ENCODE assay signal across 2 cellular contexts in genomic region chr3:86974177-86974576, GRCh38. TPM values are rescaled to one million over a fixed set of nuclear protein-coding genes. Genes with fewer than 3 reads are reported as not detected.
"Had no signal": no experiment of that assay in that cellular context is flagged by ENCODE, and none has a peak within 500 bp of the region (broad histone marks: within the 10 kb centered on the region; RNA-seq: fewer than 3 reads in every experiment).

No MANE protein-coding gene starts in this region.

RNA-seq across cellular contexts. Expression of gene VGLL3, which starts 16.8 kb away (rescaled TPM):
- total RNA-seq: dermis microvascular lymphatic vessel endothelial cell; natural killer cell treated with Interleukin-12 subunit alpha and Interleukin-12 subunit beta and Interleukin-15 and Interleukin-18, amount 100 ng/mL, for 72 hours had no signal
